ENCODE assay signal across 1 cellular context in the genomic region with DNA sequence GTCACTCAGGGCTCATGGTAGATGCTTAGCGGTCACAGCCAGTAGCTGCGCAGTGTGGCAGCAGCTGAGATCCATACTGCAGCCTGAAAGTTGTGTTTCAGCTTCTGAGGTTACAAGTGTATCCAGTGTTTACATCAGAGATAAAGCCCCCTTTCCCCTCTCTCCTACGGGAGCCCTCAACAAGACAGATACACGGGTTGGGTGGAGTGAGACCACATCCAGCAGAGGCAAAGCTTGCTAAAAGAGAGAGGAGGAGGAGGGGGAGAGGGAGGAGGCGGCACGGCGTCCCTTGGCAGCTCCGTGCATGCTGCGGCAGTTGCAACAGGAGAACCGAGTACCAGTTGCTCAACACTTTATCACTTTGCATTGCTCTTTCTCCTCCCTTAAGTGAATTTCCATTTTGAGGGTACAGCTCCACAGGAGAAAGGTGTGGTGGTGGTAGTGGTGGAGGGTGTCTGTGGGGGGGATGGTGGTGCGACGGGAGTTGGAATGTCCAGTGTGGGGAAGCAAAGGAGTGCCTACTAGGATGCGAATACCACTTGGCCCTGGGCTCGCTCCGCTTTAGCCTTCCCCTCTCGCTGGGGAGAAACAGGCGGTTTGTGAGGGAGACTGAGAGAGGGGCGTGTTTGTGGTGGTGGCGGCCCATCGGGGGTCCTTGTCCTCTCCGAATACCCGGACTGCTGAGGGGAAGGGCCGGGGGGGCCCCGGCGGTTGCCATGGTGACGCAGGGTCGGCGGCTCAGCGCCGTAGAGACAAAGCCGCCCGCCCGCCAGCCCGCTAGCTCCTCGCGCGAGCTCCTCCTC.
TF ChIP-seq lines count a peak whose summit lies in the region.

No MANE protein-coding gene starts in this region.

TF ChIP-seq in K562, 482 proteins besides CTCF, POLR2A, EP300 and RAD21 (continued from another document and continues in another):
- TF ChIP-seq NR0B1 (IDR thresholded peaks at IDR 0.05; ENCODE audit: partially characterized antibody) (no peak), ESRRB (CRISPR knock-in tag; IDR thresholded peaks at IDR 0.05; ENCODE audit: borderline replicate concordance) (no peak), ZBTB9 (CRISPR knock-in tag; IDR thresholded peaks at IDR 0.05) (0 out of 2 replicates have a peak, but pooled peaks have one; percentile 13), NRF1 (conservative IDR thresholded peaks at IDR 0.05 in 1 of 2, IDR thresholded peaks at IDR 0.05 in 1 of 2) (peak; percentile 74 to 77), MCM3 (IDR thresholded peaks at IDR 0.05) (no peak), ZBED1 (IDR thresholded peaks at IDR 0.05) (no peak), ZNF263 (CRISPR knock-in tag; IDR thresholded peaks at IDR 0.05; ENCODE audit: borderline replicate concordance) (peak; percentile 94), NR4A1 (CRISPR knock-in tag; IDR thresholded peaks at IDR 0.05) (no peak), NR4A1 (tag; IDR thresholded peaks at IDR 0.05) (no peak), HOMEZ (CRISPR knock-in tag; IDR thresholded peaks at IDR 0.05) (no peak), TSHZ1 (CRISPR knock-in tag; IDR thresholded peaks at IDR 0.05) (no peak), FOSL1 (tag; conservative IDR thresholded peaks at IDR 0.05) (peak; percentile 72), ATF7 (IDR thresholded peaks at IDR 0.05) (peak; percentile 35; the same call in 1 of the 2 replicates), HEY1 (CRISPR knock-in tag; IDR thresholded peaks at IDR 0.05; ENCODE audit: borderline replicate concordance) (no peak), ELF2 (CRISPR knock-in tag; IDR thresholded peaks at IDR 0.05) (no peak; the same call in 1 of the 2 replicates), NR2C1 (IDR thresholded peaks at IDR 0.05) (no peak), NR2C1 (tag; IDR thresholded peaks at IDR 0.05) (no peak), PHB (CRISPR knock-in tag; IDR thresholded peaks at IDR 0.05) (no peak; the same call in 1 of the 2 replicates), TRIM25 (IDR thresholded peaks at IDR 0.05; ENCODE audit: borderline replicate concordance) (peak; percentile 94; the same call in 1 of the 2 replicates), CHD2 (IDR thresholded peaks at IDR 0.05; ENCODE audit: low read depth, low read length) (peak; percentile 80), MAX (CRISPR knock-in tag; IDR thresholded peaks at IDR 0.05) (peak; percentile 50; the same call in 1 of the 2 replicates)
- TF ChIP-seq, protein P1, sequence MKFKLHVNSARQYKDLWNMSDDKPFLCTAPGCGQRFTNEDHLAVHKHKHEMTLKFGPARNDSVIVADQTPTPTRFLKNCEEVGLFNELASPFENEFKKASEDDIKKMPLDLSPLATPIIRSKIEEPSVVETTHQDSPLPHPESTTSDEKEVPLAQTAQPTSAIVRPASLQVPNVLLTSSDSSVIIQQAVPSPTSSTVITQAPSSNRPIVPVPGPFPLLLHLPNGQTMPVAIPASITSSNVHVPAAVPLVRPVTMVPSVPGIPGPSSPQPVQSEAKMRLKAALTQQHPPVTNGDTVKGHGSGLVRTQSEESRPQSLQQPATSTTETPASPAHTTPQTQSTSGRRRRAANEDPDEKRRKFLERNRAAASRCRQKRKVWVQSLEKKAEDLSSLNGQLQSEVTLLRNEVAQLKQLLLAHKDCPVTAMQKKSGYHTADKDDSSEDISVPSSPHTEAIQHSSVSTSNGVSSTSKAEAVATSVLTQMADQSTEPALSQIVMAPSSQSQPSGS (CRISPR knock-in tag; IDR thresholded peaks at IDR 0.05), result no peak
- TF ChIP-seq, protein P2, sequence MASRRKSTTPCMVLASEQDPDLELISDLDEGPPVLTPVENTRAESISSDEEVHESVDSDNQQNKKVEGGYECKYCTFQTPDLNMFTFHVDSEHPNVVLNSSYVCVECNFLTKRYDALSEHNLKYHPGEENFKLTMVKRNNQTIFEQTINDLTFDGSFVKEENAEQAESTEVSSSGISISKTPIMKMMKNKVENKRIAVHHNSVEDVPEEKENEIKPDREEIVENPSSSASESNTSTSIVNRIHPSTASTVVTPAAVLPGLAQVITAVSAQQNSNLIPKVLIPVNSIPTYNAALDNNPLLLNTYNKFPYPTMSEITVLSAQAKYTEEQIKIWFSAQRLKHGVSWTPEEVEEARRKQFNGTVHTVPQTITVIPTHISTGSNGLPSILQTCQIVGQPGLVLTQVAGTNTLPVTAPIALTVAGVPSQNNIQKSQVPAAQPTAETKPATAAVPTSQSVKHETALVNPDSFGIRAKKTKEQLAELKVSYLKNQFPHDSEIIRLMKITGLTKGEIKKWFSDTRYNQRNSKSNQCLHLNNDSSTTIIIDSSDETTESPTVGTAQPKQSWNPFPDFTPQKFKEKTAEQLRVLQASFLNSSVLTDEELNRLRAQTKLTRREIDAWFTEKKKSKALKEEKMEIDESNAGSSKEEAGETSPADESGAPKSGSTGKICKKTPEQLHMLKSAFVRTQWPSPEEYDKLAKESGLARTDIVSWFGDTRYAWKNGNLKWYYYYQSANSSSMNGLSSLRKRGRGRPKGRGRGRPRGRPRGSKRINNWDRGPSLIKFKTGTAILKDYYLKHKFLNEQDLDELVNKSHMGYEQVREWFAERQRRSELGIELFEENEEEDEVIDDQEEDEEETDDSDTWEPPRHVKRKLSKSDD (conservative IDR thresholded peaks at IDR 0.05; ENCODE audit: low read length), result no peak
- TF ChIP-seq, protein P3, sequence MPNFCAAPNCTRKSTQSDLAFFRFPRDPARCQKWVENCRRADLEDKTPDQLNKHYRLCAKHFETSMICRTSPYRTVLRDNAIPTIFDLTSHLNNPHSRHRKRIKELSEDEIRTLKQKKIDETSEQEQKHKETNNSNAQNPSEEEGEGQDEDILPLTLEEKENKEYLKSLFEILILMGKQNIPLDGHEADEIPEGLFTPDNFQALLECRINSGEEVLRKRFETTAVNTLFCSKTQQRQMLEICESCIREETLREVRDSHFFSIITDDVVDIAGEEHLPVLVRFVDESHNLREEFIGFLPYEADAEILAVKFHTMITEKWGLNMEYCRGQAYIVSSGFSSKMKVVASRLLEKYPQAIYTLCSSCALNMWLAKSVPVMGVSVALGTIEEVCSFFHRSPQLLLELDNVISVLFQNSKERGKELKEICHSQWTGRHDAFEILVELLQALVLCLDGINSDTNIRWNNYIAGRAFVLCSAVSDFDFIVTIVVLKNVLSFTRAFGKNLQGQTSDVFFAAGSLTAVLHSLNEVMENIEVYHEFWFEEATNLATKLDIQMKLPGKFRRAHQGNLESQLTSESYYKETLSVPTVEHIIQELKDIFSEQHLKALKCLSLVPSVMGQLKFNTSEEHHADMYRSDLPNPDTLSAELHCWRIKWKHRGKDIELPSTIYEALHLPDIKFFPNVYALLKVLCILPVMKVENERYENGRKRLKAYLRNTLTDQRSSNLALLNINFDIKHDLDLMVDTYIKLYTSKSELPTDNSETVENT (CRISPR knock-in tag; IDR thresholded peaks at IDR 0.05), result peak; percentile 33; the same call in 1 of the 2 replicates
